8 cellular contexts compared by ENCODE assay signal in genomic region chr2:73176205-73176880, GRCh38. TPM values are rescaled to one million over a fixed set of nuclear protein-coding genes. Genes with fewer than 3 reads are reported as not detected.
DNase-seq lines count a peak whose midpoint lies in the region; ATAC-seq and TF ChIP-seq lines count a peak whose summit lies in the region.

No MANE protein-coding gene starts in this region.

- peak overlapping the region; percentile 36 for H2BK5ac ChIP-seq in neuronal stem cell (ENCODE audit: low read length)

- peak overlapping the region; percentile 83 for H2AK5ac ChIP-seq in neuronal stem cell (ENCODE audit: low read depth, low read length)

- H3F3A ChIP-seq in SU-DHL-6 (ENCODE audit: insufficient read depth): no peaks in the 10 kb centered on the region

- H3K79me2 ChIP-seq in SU-DHL-6 (ENCODE audit: insufficient read depth, low read length): no peaks in the 10 kb centered on the region

- H3K9ac ChIP-seq in SU-DHL-6 (ENCODE audit: low read length) (peak overlapping the region; percentile 60; the same call in 1 of the 2 replicates), neuronal stem cell (ENCODE audit: low read depth, low read length, poor library complexity) (no peak overlapping the region)

- H3K79me1 ChIP-seq in neuronal stem cell (ENCODE audit: low read depth, low read length): peaks cover 2% of the 10 kb centered on the region

- H3K36me3 ChIP-seq in SU-DHL-6 (ENCODE audit: low read length) (no peaks in the 10 kb centered on the region), esophagus (ENCODE audit: control insufficient read depth in 2 of 2, insufficient read depth in 2 of 2, low read length in 1 of 2) (no peaks in the 10 kb centered on the region), neuronal stem cell (replicated peaks in 1 of 2; ENCODE audit: control insufficient read depth in 2 of 2, insufficient read depth in 2 of 2, low read length in 2 of 2) (no peaks in the 10 kb centered on the region)

- peak; percentile 9 for TF ChIP-seq CTCF in SU-DHL-6 (IDR thresholded peaks at IDR 0.05; ENCODE audit: insufficient read depth, low read length, poor library complexity, severe bottlenecking)

- no peak overlapping the region for H3K27ac ChIP-seq in SU-DHL-6 (ENCODE audit: low read depth, low read length)
- H3K27ac ChIP-seq in esophagus (ENCODE audit: low read depth in 2 of 2, low read length in 1 of 2): peak overlapping the region; percentile 50 to 61
- H3K27ac ChIP-seq in neuronal stem cell (replicated peaks; ENCODE audit: low read length): no peak overlapping the region

- H3K4me3 ChIP-seq in SU-DHL-6 (ENCODE audit: insufficient read depth, low read length, poor library complexity, severe bottlenecking): no peak overlapping the region
- peak overlapping the region in 1 of 2 donors; percentile 61 for H3K4me3 ChIP-seq in esophagus (ENCODE audit: low read depth in 1 of 2, low read length in 2 of 2)
- H3K4me3 ChIP-seq in neuronal stem cell (ENCODE audit: low read length in 2 of 2): peak overlapping the region; percentile 52 to 72

- H3K4me1 ChIP-seq in esophagus (ENCODE audit: control insufficient read depth in 2 of 2, insufficient read depth in 2 of 2, low read length in 1 of 2): peaks cover 0 to 16% of the 10 kb centered on the region in 2 donors
- H3K4me1 ChIP-seq in neuronal stem cell (ENCODE audit: control insufficient read depth in 2 of 2, insufficient read depth in 1 of 2, low read depth in 1 of 2, low read length in 2 of 2): peaks cover 16% of the 10 kb centered on the region in 2 donors

- H3K4me2 ChIP-seq in SU-DHL-6 (ENCODE audit: low read depth, low read length, poor library complexity, severe bottlenecking): peak overlapping the region; percentile 68
- peak overlapping the region; percentile 92 for H3K4me2 ChIP-seq in neuronal stem cell (ENCODE audit: insufficient read depth, low read length, poor library complexity, severe bottlenecking)

- no peak overlapping the region for H3K14ac ChIP-seq in neuronal stem cell (ENCODE audit: low read length)

- peak overlapping the region; percentile 90 for H3K18ac ChIP-seq in neuronal stem cell (ENCODE audit: low read length)

- DNase-seq in DMS 273 (lab: John Stamatoyannopoulos, UW; ENCODE audit: unreplicated experiment) (peak; percentile 43), DMS 273 treated with DMSO at 0.1 percent for 48 hours (lab: John Stamatoyannopoulos, UW) (no peak), neuronal stem cell (ENCODE audit: low spot score) (no peak), occipital lobe (lab: John Stamatoyannopoulos, UW) (no peak), DMS79 (lab: John Stamatoyannopoulos, UW) (no peak)

- H4K20me1 ChIP-seq in SU-DHL-6 (ENCODE audit: low read depth, low read length): no peaks in the 10 kb centered on the region

- H3K9me2 ChIP-seq in SU-DHL-6 (replicated peaks; ENCODE audit: insufficient read depth, low read length): no peaks in the 10 kb centered on the region

- H2BK12ac ChIP-seq in neuronal stem cell (ENCODE audit: low read length): no peak overlapping the region

- peak overlapping the region; percentile 81 for H2AFZ ChIP-seq in SU-DHL-6 (ENCODE audit: low read depth, low read length, severe bottlenecking)
- peak overlapping the region; percentile 98 for H2AFZ ChIP-seq in neuronal stem cell (ENCODE audit: low read length)

- WGBS in esophagus, 2 donors: 3 to 5% methylated on average over 31 of the region's 31 CpGs
- WGBS in neuronal stem cell (ENCODE audit: extremely low coverage in 2 of 2, insufficient read length in 2 of 2, insufficient replicate concordance in 1 of 2), 2 donors: no CpG with 5 or more reads among the region's 31 CpGs

- H3K9me3 ChIP-seq in SU-DHL-6 (ENCODE audit: insufficient read depth, low read length) (no peaks in the 10 kb centered on the region), esophagus (ENCODE audit: control insufficient read depth in 2 of 2, insufficient read depth in 1 of 2, low read depth in 1 of 2, low read length in 1 of 2) (no peaks in the 10 kb centered on the region), neuronal stem cell (replicated peaks in 1 of 2; ENCODE audit: control insufficient read depth in 2 of 2, insufficient read depth in 1 of 2, low read depth in 1 of 2, low read length in 2 of 2) (no peaks in the 10 kb centered on the region)

- H3K4ac ChIP-seq in neuronal stem cell (ENCODE audit: low read length): no peak overlapping the region

- H2BK15ac ChIP-seq in neuronal stem cell (ENCODE audit: low read length): peak overlapping the region; percentile 83

- ATAC-seq in HG03342 (IDR thresholded peaks at IDR 0.05; ENCODE audit: unreplicated experiment): no peak

- H4K8ac ChIP-seq in neuronal stem cell (ENCODE audit: low read depth, low read length): no peak overlapping the region

- peak overlapping the region; percentile 71 for H3K23ac ChIP-seq in neuronal stem cell (ENCODE audit: low read depth, low read length, poor library complexity)

- no peak overlapping the region for H2BK120ac ChIP-seq in neuronal stem cell (ENCODE audit: low read depth, low read length)

- H3K27me3 ChIP-seq in SU-DHL-6 (ENCODE audit: low read length) (no peaks in the 10 kb centered on the region), esophagus (ENCODE audit: control insufficient read depth in 1 of 2, insufficient read depth in 2 of 2, low read length in 2 of 2) (peaks cover 0 to 3% of the 10 kb centered on the region in 2 donors), neuronal stem cell (ENCODE audit: control insufficient read depth in 3 of 3, insufficient read depth in 3 of 3, low read depth in 1 of 3, low read length in 3 of 3) (peaks cover 16 to 74% (median 54%) of the 10 kb centered on the region in 3 experiments)

- no peak overlapping the region for H4K91ac ChIP-seq in neuronal stem cell (ENCODE audit: low read depth, low read length, poor library complexity)

RNA-seq across cellular contexts. Expression of gene NOTO, which starts 26.0 kb away (rescaled TPM):
- polyA plus RNA-seq in esophagus: not detected
- polyA plus RNA-seq in neuronal stem cell (2013, experiment 1 of 2): not detected
- not detected for polyA plus RNA-seq in neuronal stem cell (2013, experiment 2 of 2)
- total RNA-seq in occipital lobe: not detected

RNA-seq across cellular contexts. Expression of gene SMYD5, which starts 37.7 kb away (rescaled TPM):
- 10 to 100 TPM; 12.6 to 13.6 TPM for polyA plus RNA-seq in esophagus
- polyA plus RNA-seq in neuronal stem cell (2013, experiment 1 of 2): 22.5 TPM
- 22.4 TPM for polyA plus RNA-seq in neuronal stem cell (2013, experiment 2 of 2)
- 20.0 TPM for total RNA-seq in occipital lobe

RNA-seq across cellular contexts. Expression of gene PRADC1, which starts 56.7 kb away (rescaled TPM):
- polyA plus RNA-seq in esophagus: 10 to 100 TPM; 21.4 to 22.5 TPM
- 9.8 TPM for polyA plus RNA-seq in neuronal stem cell (2013, experiment 1 of 2)
- 9.4 TPM for polyA plus RNA-seq in neuronal stem cell (2013, experiment 2 of 2)
- total RNA-seq in occipital lobe: 5.9 TPM

RNA-seq across cellular contexts. Expression of gene CCT7, which starts 57.8 kb away (rescaled TPM):
- 100 to 1,000 TPM; 101 to 164 TPM for polyA plus RNA-seq in esophagus
- 438 TPM for polyA plus RNA-seq in neuronal stem cell (2013, experiment 1 of 2)
- 440 TPM for polyA plus RNA-seq in neuronal stem cell (2013, experiment 2 of 2)
- total RNA-seq in occipital lobe: 164 TPM

Comparison
In these comparisons a context has a peak if more than half of its experiments do, and no peak if none do; other contexts are left out.
1. H3K27ac ChIP-seq: peak in esophagus (2 of 2); none in SU-DHL-6 (single experiment) and neuronal stem cell (single experiment).